Comparison of ENCODE assay signal across 1 cellular context in the genomic region with DNA sequence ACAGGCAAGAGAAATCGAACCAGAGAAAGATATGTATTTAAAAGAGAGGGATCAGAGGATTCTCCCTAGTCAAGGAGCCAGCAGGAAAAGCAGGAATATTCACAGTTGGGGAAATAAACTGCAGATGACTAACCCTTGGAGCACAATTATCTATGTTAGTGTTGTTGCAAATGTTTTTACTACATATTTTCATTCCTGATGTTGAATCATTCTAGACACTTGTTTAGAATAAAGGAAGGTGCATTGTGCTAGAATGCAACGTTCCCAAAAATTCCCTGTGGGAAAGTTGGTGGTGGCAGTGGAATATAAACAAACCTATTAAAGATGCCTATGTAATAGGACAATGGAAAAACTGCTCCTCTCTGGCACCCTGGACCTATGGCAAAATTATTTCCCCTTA.
TF ChIP-seq lines count a peak whose summit lies in the region.

No MANE protein-coding gene starts in this region.

TF ChIP-seq in SK-N-SH, 30 proteins besides CTCF, POLR2A, EP300 and RAD21 (continued from another document):
- TF ChIP-seq, protein P1, sequence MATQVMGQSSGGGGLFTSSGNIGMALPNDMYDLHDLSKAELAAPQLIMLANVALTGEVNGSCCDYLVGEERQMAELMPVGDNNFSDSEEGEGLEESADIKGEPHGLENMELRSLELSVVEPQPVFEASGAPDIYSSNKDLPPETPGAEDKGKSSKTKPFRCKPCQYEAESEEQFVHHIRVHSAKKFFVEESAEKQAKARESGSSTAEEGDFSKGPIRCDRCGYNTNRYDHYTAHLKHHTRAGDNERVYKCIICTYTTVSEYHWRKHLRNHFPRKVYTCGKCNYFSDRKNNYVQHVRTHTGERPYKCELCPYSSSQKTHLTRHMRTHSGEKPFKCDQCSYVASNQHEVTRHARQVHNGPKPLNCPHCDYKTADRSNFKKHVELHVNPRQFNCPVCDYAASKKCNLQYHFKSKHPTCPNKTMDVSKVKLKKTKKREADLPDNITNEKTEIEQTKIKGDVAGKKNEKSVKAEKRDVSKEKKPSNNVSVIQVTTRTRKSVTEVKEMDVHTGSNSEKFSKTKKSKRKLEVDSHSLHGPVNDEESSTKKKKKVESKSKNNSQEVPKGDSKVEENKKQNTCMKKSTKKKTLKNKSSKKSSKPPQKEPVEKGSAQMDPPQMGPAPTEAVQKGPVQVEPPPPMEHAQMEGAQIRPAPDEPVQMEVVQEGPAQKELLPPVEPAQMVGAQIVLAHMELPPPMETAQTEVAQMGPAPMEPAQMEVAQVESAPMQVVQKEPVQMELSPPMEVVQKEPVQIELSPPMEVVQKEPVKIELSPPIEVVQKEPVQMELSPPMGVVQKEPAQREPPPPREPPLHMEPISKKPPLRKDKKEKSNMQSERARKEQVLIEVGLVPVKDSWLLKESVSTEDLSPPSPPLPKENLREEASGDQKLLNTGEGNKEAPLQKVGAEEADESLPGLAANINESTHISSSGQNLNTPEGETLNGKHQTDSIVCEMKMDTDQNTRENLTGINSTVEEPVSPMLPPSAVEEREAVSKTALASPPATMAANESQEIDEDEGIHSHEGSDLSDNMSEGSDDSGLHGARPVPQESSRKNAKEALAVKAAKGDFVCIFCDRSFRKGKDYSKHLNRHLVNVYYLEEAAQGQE (IDR thresholded peaks at IDR 0.05; ENCODE audit: low read depth, low read length): no peak
- TF ChIP-seq MXI1 (IDR thresholded peaks at IDR 0.05; ENCODE audit: low read depth, low read length) (no peak), FOSL2 (IDR thresholded peaks at IDR 0.05; ENCODE audit: borderline replicate concordance, low read depth) (no peak)
